25 cellular contexts compared by ENCODE assay signal in genomic region chr16:68605746-68606145, GRCh38. TPM values are rescaled to one million over a fixed set of nuclear protein-coding genes. Genes with fewer than 3 reads are reported as not detected.
DNase-seq lines count a peak whose midpoint lies in the region; ATAC-seq and TF ChIP-seq lines count a peak whose summit lies in the region.
"Had no signal": no experiment of that assay in that cellular context is flagged by ENCODE, and none has a peak within 500 bp of the region (broad histone marks: within the 10 kb centered on the region; RNA-seq: fewer than 3 reads in every experiment).

No MANE protein-coding gene starts in this region.

- no peaks in the 10 kb centered on the region for H3K36me3 ChIP-seq in PC-9 (ENCODE audit: low read depth)
- H3K36me3 ChIP-seq: brain microvascular endothelial cell, esophagus muscularis mucosa, heart left ventricle, MG63, neutrophil, vagina had no signal

- H3K4me2 ChIP-seq in PC-9 = no peak overlapping the region

- peaks cover 2 to 3% of the 10 kb centered on the region in 2 donors for H3K36me3 Mint-ChIP-seq in activated T-cell treated with anti-CD3 and anti-CD28 coated beads, Interleukin-2, amount 50 U/mL, for 72 hours (ENCODE audit: insufficient read depth in 2 of 2)
- no peaks in the 10 kb centered on the region for H3K36me3 Mint-ChIP-seq in activated T-cell treated with anti-CD3 and anti-CD28 coated beads, Interleukin-2, amount 50 U/mL, for 24 hours (ENCODE audit: low read depth)
- H3K36me3 Mint-ChIP-seq: CD4-positive, CD25-positive, alpha-beta regulatory T cell had no signal

- H4K20me1 ChIP-seq in PC-9 (ENCODE audit: insufficient read depth) = no peaks in the 10 kb centered on the region

- no peak overlapping the region for H3K4me3 Mint-ChIP-seq in activated T-cell treated with anti-CD3 and anti-CD28 coated beads, Interleukin-2, amount 50 U/mL, for 72 hours
- no peak overlapping the region for H3K4me3 Mint-ChIP-seq in activated T-cell treated with anti-CD3 and anti-CD28 coated beads, Interleukin-2, amount 50 U/mL, for 24 hours
- H3K4me3 Mint-ChIP-seq: activated CD4-positive, alpha-beta T cell treated with anti-CD3 and anti-CD28 coated beads, Interleukin-2, amount 10 ng/mL, durations not matched to agents 7 days and 5 days; CD4-positive, CD25-positive, alpha-beta regulatory T cell had no signal

- H3K4me1 ChIP-seq in PC-9 (replicated peaks; ENCODE audit: insufficient read depth) = no peaks in the 10 kb centered on the region
- H3K4me1 ChIP-seq: esophagus muscularis mucosa, heart left ventricle, vagina had no signal

- H3K9me3 ChIP-seq in PC-9 (ENCODE audit: insufficient read depth, low read depth) = no peaks in the 10 kb centered on the region
- H3K9me3 ChIP-seq: esophagus muscularis mucosa, heart left ventricle, MG63, neutrophil, vagina had no signal

- H3F3A ChIP-seq in PC-9 (ENCODE audit: insufficient read depth, low read depth) = no peaks in the 10 kb centered on the region

- no peaks in the 10 kb centered on the region for H3K27me3 Mint-ChIP-seq in activated T-cell treated with anti-CD3 and anti-CD28 coated beads, Interleukin-2, amount 50 U/mL, for 72 hours (ENCODE audit: low read depth)
- H3K27me3 Mint-ChIP-seq in activated T-cell treated with anti-CD3 and anti-CD28 coated beads, Interleukin-2, amount 50 U/mL, for 24 hours = no peaks in the 10 kb centered on the region
- H3K27me3 Mint-ChIP-seq: activated CD4-positive, alpha-beta T cell treated with anti-CD3 and anti-CD28 coated beads, Interleukin-2, amount 10 ng/mL, durations not matched to agents 7 days and 5 days; CD4-positive, CD25-positive, alpha-beta regulatory T cell had no signal

- no peaks in the 10 kb centered on the region for H3K4me1 Mint-ChIP-seq in activated T-cell treated with anti-CD3 and anti-CD28 coated beads, Interleukin-2, amount 50 U/mL, for 72 hours (ENCODE audit: low read depth)
- no peaks in the 10 kb centered on the region for H3K4me1 Mint-ChIP-seq in activated T-cell treated with anti-CD3 and anti-CD28 coated beads, Interleukin-2, amount 50 U/mL, for 24 hours (ENCODE audit: low read depth)
- H3K4me1 Mint-ChIP-seq: activated CD4-positive, alpha-beta T cell treated with anti-CD3 and anti-CD28 coated beads, Interleukin-2, amount 10 ng/mL, durations not matched to agents 7 days and 5 days; CD4-positive, CD25-positive, alpha-beta regulatory T cell had no signal

- no TSS peak for BruUV-seq in PC-9 (replicated peaks; lab: Mats Ljungman, UMichigan)

- TF ChIP-seq CTCF in PC-9 (conservative IDR thresholded peaks at IDR 0.05) = no peak

- intact Hi-C loops in PC-9 (cut with micrococcal nuclease; ENCODE audit: unreplicated experiment) = no loop called here

- H3K9me2 ChIP-seq in PC-9 (ENCODE audit: insufficient read depth) = no peaks in the 10 kb centered on the region

- no peak overlapping the region for H3K4me3 ChIP-seq in PC-9
- H3K4me3 ChIP-seq: esophagus muscularis mucosa, heart left ventricle, MG63, vagina had no signal

- no peak overlapping the region for H2AFZ ChIP-seq in PC-9

- no peaks in the 10 kb centered on the region for H3K79me2 ChIP-seq in PC-9 (ENCODE audit: low read depth)

- peaks cover 0 to 3% of the 10 kb centered on the region in 2 donors for H3K9me3 Mint-ChIP-seq in activated T-cell treated with anti-CD3 and anti-CD28 coated beads, Interleukin-2, amount 50 U/mL, for 72 hours
- H3K9me3 Mint-ChIP-seq in activated T-cell treated with anti-CD3 and anti-CD28 coated beads, Interleukin-2, amount 50 U/mL, for 24 hours = no peaks in the 10 kb centered on the region

- POLR2A ChIA-PET in PC-9 (lab: Charles Lee; ENCODE audit: unreplicated experiment) = no interaction called here

- CTCF ChIA-PET in PC-9 (lab: Charles Lee) = no interaction called here

- H3K27ac Mint-ChIP-seq in activated T-cell treated with anti-CD3 and anti-CD28 coated beads, Interleukin-2, amount 50 U/mL, for 72 hours = no peak overlapping the region
- H3K27ac Mint-ChIP-seq in activated T-cell treated with anti-CD3 and anti-CD28 coated beads, Interleukin-2, amount 50 U/mL, for 24 hours = no peak overlapping the region
- H3K27ac Mint-ChIP-seq: activated CD4-positive, alpha-beta T cell treated with anti-CD3 and anti-CD28 coated beads, Interleukin-2, amount 10 ng/mL, durations not matched to agents 7 days and 5 days; CD4-positive, CD25-positive, alpha-beta regulatory T cell had no signal

- DNase-seq in activated T-cell treated with anti-CD3 and anti-CD28 coated beads, Interleukin-2, amount 50 U/mL, for 72 hours = no peak
- no peak for DNase-seq in activated T-cell treated with anti-CD3 and anti-CD28 coated beads, Interleukin-2, amount 50 U/mL, for 24 hours
- DNase-seq in amniotic epithelial cell (ENCODE audit: low read depth) (peak; percentile 66), islet precursor cell (peak; percentile 75), SHP77 treated with DMSO at 0.1 percent for 48 hours (lab: John Stamatoyannopoulos, UW) (no peak), SIG-M5 treated with dmso at 0.1 percent for 504 hours (lab: John Stamatoyannopoulos, UW; ENCODE audit: unreplicated experiment) (no peak), PC-9 (no peak)
- no peak for DNase-seq in stimulated activated naive CD8-positive, alpha-beta T cell treated with anti-CD3 and anti-CD28 coated beads, Interleukin-15, Interleukin-2, amounts not matched to agents 100 U/mL and 50 U/mL, for 24 hours
- DNase-seq: activated CD4-positive, alpha-beta T cell treated with anti-CD3 and anti-CD28 coated beads, Interleukin-2, amount 10 ng/mL, durations not matched to agents 7 days and 5 days; activated naive CD4-positive, alpha-beta T cell treated with anti-CD3 and anti-CD28 coated beads, Interleukin-2, amount 50 U/mL, for 16 hours; brain microvascular endothelial cell; CD4-positive, CD25-positive, alpha-beta regulatory T cell; dermis blood vessel endothelial cell; DMS79 treated with DMSO at 0.1 percent for 48 hours; heart left ventricle; MG63; midbrain; NCI-H187 treated with DMSO at 0.1 percent for 48 hours; NCI-H510A treated with DMSO at 0.1 percent for 48 hours; retina; stimulated activated CD4-positive, alpha-beta T cell treated with anti-CD3 and anti-CD28 coated beads, Interleukin-1b, Interleukin-23, amount 100 ng/mL, for 48 hours had no signal

- no peaks in the 10 kb centered on the region for H3K27me3 ChIP-seq in PC-9 (ENCODE audit: insufficient read depth, low read depth)
- H3K27me3 ChIP-seq: brain microvascular endothelial cell, esophagus muscularis mucosa, heart left ventricle, MG63, neutrophil, vagina had no signal

- no peak overlapping the region for H3K27ac ChIP-seq in PC-9
- H3K27ac ChIP-seq: brain microvascular endothelial cell, esophagus muscularis mucosa, heart left ventricle, neutrophil, vagina had no signal

- peak; percentile 5 to 36 for ATAC-seq in activated T-cell treated with anti-CD3 and anti-CD28 coated beads, Interleukin-2, amount 50 U/mL, for 72 hours (replicated peaks in 1 of 2)
- peak; percentile 23 for ATAC-seq in stimulated activated naive CD8-positive, alpha-beta T cell treated with anti-CD3 and anti-CD28 coated beads, Interleukin-15, Interleukin-2, amounts not matched to agents 100 U/mL and 50 U/mL, for 24 hours
- ATAC-seq: heart left ventricle, SK-N-SH treated with all-trans-retinoic acid at 6 μM for 48 hours had no signal

RNA-seq across cellular contexts. Expression of gene CDH3, which starts 39.4 kb away (rescaled TPM):
- 10 to 100 TPM; 15.2 to 24.3 TPM for total RNA-seq in activated T-cell treated with anti-CD3 and anti-CD28 coated beads, Interleukin-2, amount 50 U/mL, for 72 hours
- 70.3 and 81.3 TPM in 2 replicates for total RNA-seq in PC-9 (2021)

Comparison
In these comparisons a context has a peak if more than half of its experiments do, and no peak if none do; other contexts are left out.
1. DNase-seq: peak in amniotic epithelial cell (single experiment) and islet precursor cell (single experiment); none in activated T-cell treated with anti-CD3 and anti-CD28 coated beads, Interleukin-2, amount 50 U/mL, for 72 hours (0 of 2), activated T-cell treated with anti-CD3 and anti-CD28 coated beads, Interleukin-2, amount 50 U/mL, for 24 hours (single experiment), stimulated activated naive CD8-positive, alpha-beta T cell treated with anti-CD3 and anti-CD28 coated beads, Interleukin-15, Interleukin-2, amounts not matched to agents 100 U/mL and 50 U/mL, for 24 hours (single experiment), SHP77 treated with DMSO at 0.1 percent for 48 hours (single experiment), SIG-M5 treated with dmso at 0.1 percent for 504 hours (single experiment) and PC-9 (0 of 2).